In the genomic region with DNA sequence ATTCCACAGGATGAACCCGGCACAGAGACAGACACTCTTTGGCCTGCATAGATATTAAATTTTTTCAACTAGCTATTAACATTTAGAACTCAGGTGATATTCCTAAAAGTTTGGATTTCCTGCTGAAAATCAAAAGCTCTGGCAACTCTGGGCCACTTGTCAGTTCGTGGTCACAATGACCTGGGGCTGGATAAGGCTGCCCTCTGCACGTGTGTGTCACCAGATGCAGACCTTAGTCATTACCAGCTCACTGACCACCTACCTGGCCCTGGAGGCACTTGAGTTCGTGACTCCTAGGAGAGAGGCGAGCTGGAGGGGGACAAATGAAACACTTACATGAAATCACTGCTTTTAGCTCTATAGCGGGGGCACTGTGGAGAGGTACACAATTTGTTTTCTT, we compare ENCODE assay signal across 14 cellular contexts.
DNase-seq lines count a peak whose midpoint lies in the region; ATAC-seq and TF ChIP-seq lines count a peak whose summit lies in the region.
"Had no signal": no experiment of that assay in that cellular context is flagged by ENCODE, and none has a peak within 500 bp of the region (broad histone marks: within the 10 kb centered on the region; RNA-seq: fewer than 3 reads in every experiment).

No MANE protein-coding gene starts in this region.

- no peak for TF ChIP-seq CTCF in adrenal gland (IDR thresholded peaks at IDR 0.05)

- TF ChIP-seq POLR2A in adrenal gland (IDR thresholded peaks at IDR 0.05), result no peak

- intact Hi-C loops in adrenal gland (cut with DNase I), result loop anchor here in 1 of 2 donors (10.0 kb wide), 1 partner anchor 123 kb away; a partner anchor contains a TSS

- H3K27me3 ChIP-seq in adrenal gland, result no peaks in the 10 kb centered on the region
- H3K27me3 ChIP-seq: tibial nerve had no signal

- H3K36me3 ChIP-seq in adrenal gland (replicated peaks in 1 of 2), result no peaks in the 10 kb centered on the region
- H3K36me3 ChIP-seq: tibial nerve had no signal

- 61 to 69% (median 66%) methylated on average over 6 of the region's 6 CpGs for WGBS in adrenal gland, 4 donors

- H3K4me1 ChIP-seq in adrenal gland (replicated peaks in 1 of 2), result peaks cover 0 to 27% of the 10 kb centered on the region in 2 donors

- DNase-seq in SHP77 (lab: John Stamatoyannopoulos, UW) (peak; percentile 4 to 38), SHP77 treated with DMSO at 0.1 percent for 48 hours (lab: John Stamatoyannopoulos, UW) (no peak), adrenal gland (peak in 4 of 7 donors; percentile 31 to 50 (median 44)), left lobe of liver (ENCODE audit: low spot score) (no peak), substantia nigra (lab: John Stamatoyannopoulos, UW) (no peak)
- DNase-seq: activated CD4-positive, alpha-beta T cell treated with anti-CD3 and anti-CD28 coated beads, Interleukin-2, amount 50 U/mL, for 48 hours; activated gamma-delta T cell treated with Interleukin-2 at 50 U/mL for 16 hours; OCI-M1; stimulated activated CD4-positive, alpha-beta T cell treated with anti-CD3 and anti-CD28 coated beads, Interleukin-12 subunit alpha, Interleukin-12 subunit beta, amount 100 ng/mL, for 4 hours; T1000 had no signal

- H3K4me3 ChIP-seq in adrenal gland, result no peak overlapping the region
- H3K4me3 ChIP-seq: tibial nerve had no signal

- no peaks in the 10 kb centered on the region for H3K9me3 ChIP-seq in adrenal gland (replicated peaks in 1 of 3)
- H3K9me3 ChIP-seq: tibial nerve had no signal

- ATAC-seq in left lobe of liver, result peak; percentile 39
- ATAC-seq in GM19452 (IDR thresholded peaks at IDR 0.05; ENCODE audit: unreplicated experiment), result no peak
- no peak for ATAC-seq in HG03378 (IDR thresholded peaks at IDR 0.05; ENCODE audit: unreplicated experiment)
- ATAC-seq in HG03565 (IDR thresholded peaks at IDR 0.05; ENCODE audit: unreplicated experiment), result no peak

- H3K27ac ChIP-seq in adrenal gland (peak overlapping the region in 1 of 5 donors; percentile 46), substantia nigra (ENCODE audit: low read depth, low read length, poor library complexity, severe bottlenecking) (peak overlapping the region; percentile 83)

Comparison
In these comparisons a context has a peak if more than half of its experiments do, and no peak if none do; other contexts are left out.
1. DNase-seq: peak in SHP77 (2 of 2) and adrenal gland (4 of 7); none in SHP77 treated with DMSO at 0.1 percent for 48 hours (single experiment), left lobe of liver (single experiment) and substantia nigra (0 of 49).